In the genomic region with DNA sequence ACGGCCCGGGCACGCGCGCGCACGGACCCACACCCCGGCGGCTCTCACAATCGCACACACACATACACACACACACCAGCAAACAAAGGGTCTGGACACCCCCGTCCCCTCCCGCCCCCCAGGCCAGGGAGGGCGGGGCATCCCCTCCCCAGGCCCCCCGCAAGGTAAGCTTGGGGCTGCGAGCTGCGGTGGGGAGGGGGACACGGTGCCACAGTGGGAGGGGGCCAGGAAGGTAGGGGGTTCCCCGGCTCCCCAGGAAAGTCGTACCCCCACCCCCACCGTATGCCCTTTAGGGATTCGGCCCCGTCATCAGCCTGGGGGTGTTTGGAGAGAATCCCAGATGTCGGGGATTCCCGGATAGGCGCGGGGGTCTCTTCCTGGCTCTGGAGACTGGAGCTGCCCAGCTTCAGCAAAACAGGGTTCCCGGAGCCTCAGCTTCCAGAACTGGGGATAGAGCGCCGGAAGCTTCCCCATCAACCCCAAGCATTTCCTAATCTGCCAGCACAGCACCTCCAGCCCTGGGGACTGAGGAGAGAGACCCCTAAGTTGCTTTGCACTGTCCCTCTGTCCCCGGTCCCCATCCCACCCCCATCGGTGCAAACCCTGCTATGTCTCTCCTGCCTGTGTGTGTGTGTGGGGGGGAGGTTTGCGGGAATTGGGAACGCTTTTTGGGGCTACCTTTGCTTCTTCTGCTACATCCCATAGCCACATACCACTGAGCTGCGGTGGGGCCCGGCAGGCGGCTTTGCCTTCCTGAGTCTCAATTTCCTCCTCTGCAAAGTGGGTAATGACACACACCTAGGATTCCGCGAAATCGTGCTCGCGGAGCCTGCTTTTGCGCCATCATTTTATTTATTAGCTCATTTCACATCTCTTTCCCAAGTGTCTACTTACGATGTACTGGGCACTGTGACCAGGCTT, we compare ENCODE assay signal across 2 cellular contexts.
TF ChIP-seq lines count a peak whose summit lies in the region.

No MANE protein-coding gene starts in this region.

TF ChIP-seq in A549, 52 proteins besides CTCF, POLR2A, EP300 and RAD21:
- no peak for TF ChIP-seq CHD4 (IDR thresholded peaks at IDR 0.05; ENCODE audit: borderline replicate concordance)
- TF ChIP-seq, protein P1, sequence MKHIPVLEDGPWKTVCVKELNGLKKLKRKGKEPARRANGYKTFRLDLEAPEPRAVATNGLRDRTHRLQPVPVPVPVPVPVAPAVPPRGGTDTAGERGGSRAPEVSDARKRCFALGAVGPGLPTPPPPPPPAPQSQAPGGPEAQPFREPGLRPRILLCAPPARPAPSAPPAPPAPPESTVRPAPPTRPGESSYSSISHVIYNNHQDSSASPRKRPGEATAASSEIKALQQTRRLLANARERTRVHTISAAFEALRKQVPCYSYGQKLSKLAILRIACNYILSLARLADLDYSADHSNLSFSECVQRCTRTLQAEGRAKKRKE (CRISPR knock-in tag; IDR thresholded peaks at IDR 0.05; ENCODE audit: low read depth) = no peak
- TF ChIP-seq TP53 (CRISPR knock-in tag; IDR thresholded peaks at IDR 0.05) = no peak

TF ChIP-seq in IMR-90, 13 proteins besides CTCF, POLR2A, EP300 and RAD21:
- TF ChIP-seq RCOR1 (IDR thresholded peaks at IDR 0.05; ENCODE audit: insufficient replicate concordance, low read length) = no peak
- 0 out of 2 replicates have a peak, but pooled peaks have one; percentile 33 for TF ChIP-seq BHLHE40 (IDR thresholded peaks at IDR 0.05; ENCODE audit: low read depth, low read length)
- no peak for TF ChIP-seq MAZ (IDR thresholded peaks at IDR 0.05; ENCODE audit: borderline replicate concordance, low read depth, low read length)
- no peak for TF ChIP-seq CEBPB (IDR thresholded peaks at IDR 0.05; ENCODE audit: low read depth, low read length)
- TF ChIP-seq SMC3 (IDR thresholded peaks at IDR 0.05; ENCODE audit: low read depth, low read length) = no peak
- TF ChIP-seq, protein P2, sequence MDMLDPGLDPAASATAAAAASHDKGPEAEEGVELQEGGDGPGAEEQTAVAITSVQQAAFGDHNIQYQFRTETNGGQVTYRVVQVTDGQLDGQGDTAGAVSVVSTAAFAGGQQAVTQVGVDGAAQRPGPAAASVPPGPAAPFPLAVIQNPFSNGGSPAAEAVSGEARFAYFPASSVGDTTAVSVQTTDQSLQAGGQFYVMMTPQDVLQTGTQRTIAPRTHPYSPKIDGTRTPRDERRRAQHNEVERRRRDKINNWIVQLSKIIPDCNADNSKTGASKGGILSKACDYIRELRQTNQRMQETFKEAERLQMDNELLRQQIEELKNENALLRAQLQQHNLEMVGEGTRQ (IDR thresholded peaks at IDR 0.05; ENCODE audit: low read depth, low read length) = no peak
- TF ChIP-seq, protein P3, sequence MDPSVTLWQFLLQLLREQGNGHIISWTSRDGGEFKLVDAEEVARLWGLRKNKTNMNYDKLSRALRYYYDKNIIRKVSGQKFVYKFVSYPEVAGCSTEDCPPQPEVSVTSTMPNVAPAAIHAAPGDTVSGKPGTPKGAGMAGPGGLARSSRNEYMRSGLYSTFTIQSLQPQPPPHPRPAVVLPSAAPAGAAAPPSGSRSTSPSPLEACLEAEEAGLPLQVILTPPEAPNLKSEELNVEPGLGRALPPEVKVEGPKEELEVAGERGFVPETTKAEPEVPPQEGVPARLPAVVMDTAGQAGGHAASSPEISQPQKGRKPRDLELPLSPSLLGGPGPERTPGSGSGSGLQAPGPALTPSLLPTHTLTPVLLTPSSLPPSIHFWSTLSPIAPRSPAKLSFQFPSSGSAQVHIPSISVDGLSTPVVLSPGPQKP (IDR thresholded peaks at IDR 0.05; ENCODE audit: borderline replicate concordance, low read depth, low read length) = no peak
